Comparison of ENCODE assay signal across 34 cellular contexts in genomic region chr5:128630078-128630575, GRCh38.
"Had no signal": no experiment of that assay in that cellular context is flagged by ENCODE, and none has a peak within 500 bp of the region (broad histone marks: within the 10 kb centered on the region; RNA-seq: fewer than 3 reads in every experiment).

No MANE protein-coding gene starts in this region.

- H3K27ac ChIP-seq: adrenal gland, body of pancreas, brain microvascular endothelial cell, VCaP had no signal

- H3K4me3 ChIP-seq: adrenal gland, body of pancreas had no signal

- H3K9me3 ChIP-seq: adrenal gland, body of pancreas had no signal

- H3K27ac Mint-ChIP-seq: activated B cell treated with CpG ODN at 0.5 μM for 24 hours; activated CD4-positive, alpha-beta memory T cell treated with anti-CD3 and anti-CD28 coated beads for 36 hours; activated CD4-positive, alpha-beta T cell treated with anti-CD3 and anti-CD28 coated beads, Interleukin-2, amount 10 ng/mL, durations not matched to agents 24 days and 14 days; activated CD8-positive, alpha-beta T cell treated with anti-CD3 and anti-CD28 coated beads for 36 hours; activated naive CD4-positive, alpha-beta T cell treated with anti-CD3 and anti-CD28 coated beads for 36 hours; activated naive CD4-positive, alpha-beta T cell treated with anti-CD3 and anti-CD28 coated beads, Interleukin-2, amount 50 U/mL, for 72 hours; activated naive CD8-positive, alpha-beta T cell treated with anti-CD3 and anti-CD28 coated beads for 36 hours; activated T-cell treated with anti-CD3 and anti-CD28 coated beads, Interleukin-2, amount 50 U/mL, for 72 hours; activated T-helper 1 cell treated with anti-CD3 and anti-CD28 coated beads, Interleukin-12 subunit alpha, Interleukin-12 subunit beta, Interleukin-2, Interleukin-4 antibody, amounts not matched to agents 30 ng/mL and 10 ng/mL and 1 ng/mL, durations not matched to agents 14 hours and 24 hours and 36 hours; activated T-helper 17 cell treated with anti-CD3 and anti-CD28 coated beads, Interleukin-2, amount 50 U/mL, for 72 hours; T-helper 1 cell treated with Interleukin-12 subunit alpha and Interleukin-12 subunit beta and Interleukin-4 antibody, amounts not matched to agents 30 μg/mL and 1 μg/mL, for 36 hours; T-helper 2 cell treated with Interferon-gamma antibody and Interleukin-4, amounts not matched to agents 5 μg/mL and 100 μg/mL, for 36 hours had no signal

- H3K36me3 ChIP-seq: adrenal gland, brain microvascular endothelial cell had no signal

- H3K9me3 Mint-ChIP-seq: activated B cell treated with CpG ODN at 0.5 μM for 24 hours; activated CD4-positive, alpha-beta memory T cell treated with anti-CD3 and anti-CD28 coated beads for 36 hours; activated CD4-positive, alpha-beta T cell treated with anti-CD3 and anti-CD28 coated beads, Interleukin-2, amount 10 ng/mL, durations not matched to agents 24 days and 14 days; activated CD8-positive, alpha-beta T cell treated with anti-CD3 and anti-CD28 coated beads for 36 hours; activated naive CD4-positive, alpha-beta T cell treated with anti-CD3 and anti-CD28 coated beads for 36 hours; activated naive CD8-positive, alpha-beta T cell treated with anti-CD3 and anti-CD28 coated beads for 36 hours; activated T-helper 1 cell treated with anti-CD3 and anti-CD28 coated beads, Interleukin-12 subunit alpha, Interleukin-12 subunit beta, Interleukin-2, Interleukin-4 antibody, amounts not matched to agents 30 ng/mL and 10 ng/mL and 1 ng/mL, durations not matched to agents 14 hours and 24 hours and 36 hours; activated T-helper 17 cell treated with anti-CD3 and anti-CD28 coated beads, Interleukin-2, amount 50 U/mL, for 72 hours; T-helper 1 cell treated with Interleukin-12 subunit alpha and Interleukin-12 subunit beta and Interleukin-4 antibody, amounts not matched to agents 30 μg/mL and 1 μg/mL, for 36 hours; T-helper 2 cell treated with Interferon-gamma antibody and Interleukin-4, amounts not matched to agents 5 μg/mL and 100 μg/mL, for 36 hours had no signal

- H3K27me3 ChIP-seq: adrenal gland, body of pancreas, brain microvascular endothelial cell had no signal

- H3K36me3 Mint-ChIP-seq: activated CD4-positive, alpha-beta memory T cell treated with anti-CD3 and anti-CD28 coated beads for 36 hours; activated naive CD4-positive, alpha-beta T cell treated with anti-CD3 and anti-CD28 coated beads, Interleukin-2, amount 50 U/mL, for 72 hours; activated naive CD8-positive, alpha-beta T cell treated with anti-CD3 and anti-CD28 coated beads for 36 hours had no signal

- DNase-seq: activated B cell treated with CpG ODN at 0.5 μM for 24 hours; activated CD4-positive, alpha-beta memory T cell treated with anti-CD3 and anti-CD28 coated beads for 36 hours; activated CD4-positive, alpha-beta T cell treated with anti-CD3 and anti-CD28 coated beads for 4 hours; activated CD4-positive, alpha-beta T cell treated with anti-CD3 and anti-CD28 coated beads, Interleukin-2, amount 10 ng/mL, durations not matched to agents 24 days and 14 days; activated CD4-positive, alpha-beta T cell treated with anti-CD3 and anti-CD28 coated beads, Interleukin-2, amount 50 U/mL, for 1 hour; activated CD4-positive, alpha-beta T cell treated with anti-CD3 and anti-CD28 coated beads, Interleukin-2, amount 50 U/mL, for 4 hours; activated CD4-positive, CD25-positive, alpha-beta regulatory T cell treated with anti-CD3 and anti-CD28 coated beads, Interleukin-2, amount 50 U/mL, for 72 hours; activated CD8-positive, alpha-beta memory T cell treated with anti-CD3 and anti-CD28 coated beads, Interleukin-2, amount 50 U/mL, for 4 hours; activated CD8-positive, alpha-beta T cell treated with anti-CD3 and anti-CD28 coated beads for 36 hours; activated effector memory CD4-positive, alpha-beta T cell treated with anti-CD3 and anti-CD28 coated beads, Interleukin-2, amount 50 U/mL, for 16 hours; activated gamma-delta T cell treated with Interleukin-2 at 50 U/mL for 16 hours; activated naive CD4-positive, alpha-beta T cell; activated naive CD4-positive, alpha-beta T cell treated with anti-CD3 and anti-CD28 coated beads for 36 hours; activated naive CD4-positive, alpha-beta T cell treated with anti-CD3 and anti-CD28 coated beads, Interleukin-2, amount 50 U/mL, for 16 hours; activated naive CD8-positive, alpha-beta T cell treated with anti-CD3 and anti-CD28 coated beads for 36 hours; activated T-cell treated with anti-CD3 and anti-CD28 coated beads for 4 hours; activated T-cell treated with anti-CD3 and anti-CD28 coated beads, Interleukin-2, amount 50 U/mL, for 1 hour; activated T-cell treated with anti-CD3 and anti-CD28 coated beads, Interleukin-2, amount 50 U/mL, for 4 hours; activated T-cell treated with anti-CD3 and anti-CD28 coated beads, Interleukin-2, amount 50 U/mL, for 72 hours; adrenal gland; amniotic stem cell; aorta; body of pancreas; brain microvascular endothelial cell; central memory CD4-positive, alpha-beta T cell; T-helper 1 cell; T-helper 2 cell; T-helper 9 cell had no signal

- H3K4me3 Mint-ChIP-seq: activated B cell treated with CpG ODN at 0.5 μM for 24 hours; activated CD4-positive, alpha-beta memory T cell treated with anti-CD3 and anti-CD28 coated beads for 36 hours; activated CD4-positive, alpha-beta T cell treated with anti-CD3 and anti-CD28 coated beads, Interleukin-2, amount 10 ng/mL, durations not matched to agents 24 days and 14 days; activated CD8-positive, alpha-beta T cell treated with anti-CD3 and anti-CD28 coated beads for 36 hours; activated naive CD4-positive, alpha-beta T cell treated with anti-CD3 and anti-CD28 coated beads for 36 hours; activated naive CD8-positive, alpha-beta T cell treated with anti-CD3 and anti-CD28 coated beads for 36 hours; activated T-cell treated with anti-CD3 and anti-CD28 coated beads, Interleukin-2, amount 50 U/mL, for 4 hours; activated T-cell treated with anti-CD3 and anti-CD28 coated beads, Interleukin-2, amount 50 U/mL, for 72 hours; activated T-helper 1 cell treated with anti-CD3 and anti-CD28 coated beads, Interleukin-12 subunit alpha, Interleukin-12 subunit beta, Interleukin-2, Interleukin-4 antibody, amounts not matched to agents 30 ng/mL and 10 ng/mL and 1 ng/mL, durations not matched to agents 14 hours and 24 hours and 36 hours; activated T-helper 17 cell treated with anti-CD3 and anti-CD28 coated beads, Interleukin-2, amount 50 U/mL, for 72 hours; T-helper 1 cell treated with Interleukin-12 subunit alpha and Interleukin-12 subunit beta and Interleukin-4 antibody, amounts not matched to agents 30 μg/mL and 1 μg/mL, for 36 hours; T-helper 2 cell treated with Interferon-gamma antibody and Interleukin-4, amounts not matched to agents 5 μg/mL and 100 μg/mL, for 36 hours had no signal

- H3K4me1 ChIP-seq: adrenal gland, body of pancreas had no signal

- H3K4me1 Mint-ChIP-seq: activated B cell treated with CpG ODN at 0.5 μM for 24 hours; activated CD4-positive, alpha-beta T cell treated with anti-CD3 and anti-CD28 coated beads, Interleukin-2, amount 10 ng/mL, durations not matched to agents 24 days and 14 days; activated naive CD8-positive, alpha-beta T cell treated with anti-CD3 and anti-CD28 coated beads for 36 hours; activated T-helper 17 cell treated with anti-CD3 and anti-CD28 coated beads, Interleukin-2, amount 50 U/mL, for 72 hours had no signal

- ATAC-seq: activated CD8-positive, alpha-beta T cell treated with anti-CD3 and anti-CD28 coated beads for 36 hours; activated naive CD4-positive, alpha-beta T cell treated with anti-CD3 and anti-CD28 coated beads, Interleukin-2, amount 50 U/mL, for 72 hours; activated T-cell treated with anti-CD3 and anti-CD28 coated beads, Interleukin-2, amount 50 U/mL, for 4 hours; activated T-cell treated with anti-CD3 and anti-CD28 coated beads, Interleukin-2, amount 50 U/mL, for 72 hours; activated T-helper 17 cell treated with anti-CD3 and anti-CD28 coated beads, Interleukin-2, amount 50 U/mL, for 72 hours; body of pancreas had no signal
